In genomic region chr20:46117704-46118467, GRCh38 we compare ENCODE assay signal across 7 cellular contexts. TPM values are rescaled to one million over a fixed set of nuclear protein-coding genes. Genes with fewer than 3 reads are reported as not detected.
A peak's percentile ranks its signal among the peaks of the same experiment; 100 is the strongest.
DNase-seq lines count a peak whose midpoint lies in the region; ATAC-seq and TF ChIP-seq lines count a peak whose summit lies in the region.

Gene CD40 (plus strand): TSS chr20:46118314. CDS start chr20:46118344, 30 bp downstream.

- peak within 1 kb of the TSS; percentile 77 for H2AFZ ChIP-seq in neuronal stem cell (ENCODE audit: low read length)

- peak in 1 of 2 donors; percentile 27 for TF ChIP-seq POLR2A in Peyer's patch (IDR thresholded peaks at IDR 0.05)

- H3K4me1 ChIP-seq in Peyer's patch = peaks cover 0 to 25% (median 2%) of the 10 kb centered on the region in 4 donors
- no peaks in the 10 kb centered on the region for H3K4me1 ChIP-seq in foreskin keratinocyte
- peaks cover 0 to 3% of the 10 kb centered on the region in 2 donors for H3K4me1 ChIP-seq in neuronal stem cell (ENCODE audit: control insufficient read depth in 2 of 2, insufficient read depth in 1 of 2, low read depth in 1 of 2, low read length in 2 of 2)
- H3K4me1 ChIP-seq in stomach smooth muscle (ENCODE audit: control insufficient read depth, insufficient read depth, low read length) = peaks cover 32% of the 10 kb centered on the region

- no peak within 1 kb of the TSS for H4K91ac ChIP-seq in neuronal stem cell (ENCODE audit: low read depth, low read length, poor library complexity)

- no peaks in the 10 kb centered on the region for H3K79me1 ChIP-seq in neuronal stem cell (ENCODE audit: low read depth, low read length)

- peak within 1 kb of the TSS; percentile 70 for H3K9ac ChIP-seq in neuronal stem cell (ENCODE audit: low read depth, low read length, poor library complexity)
- H3K9ac ChIP-seq in stomach smooth muscle (ENCODE audit: low read length in 2 of 2) = peak within 1 kb of the TSS; percentile 75 to 81

- peak within 1 kb of the TSS; percentile 23 for H3K18ac ChIP-seq in neuronal stem cell (ENCODE audit: low read length)

- no peak within 1 kb of the TSS for H2BK120ac ChIP-seq in neuronal stem cell (ENCODE audit: low read depth, low read length)

- no peak within 1 kb of the TSS for H3K4ac ChIP-seq in neuronal stem cell (ENCODE audit: low read length)

- no peaks in the 10 kb centered on the region for H3K9me3 ChIP-seq in Peyer's patch
- H3K9me3 ChIP-seq in neuronal stem cell (replicated peaks in 1 of 2; ENCODE audit: control insufficient read depth in 2 of 2, insufficient read depth in 1 of 2, low read depth in 1 of 2, low read length in 2 of 2) = no peaks in the 10 kb centered on the region
- no peaks in the 10 kb centered on the region for H3K9me3 ChIP-seq in stomach smooth muscle (ENCODE audit: control insufficient read depth in 2 of 2, low read length in 2 of 2)

- no peak within 1 kb of the TSS for H4K8ac ChIP-seq in neuronal stem cell (ENCODE audit: low read depth, low read length)

- H3K27me3 ChIP-seq in Peyer's patch = no peaks in the 10 kb centered on the region
- H3K27me3 ChIP-seq in foreskin keratinocyte = peaks cover 17% of the 10 kb centered on the region
- peaks cover 0 to 53% (median 2%) of the 10 kb centered on the region in 3 experiments for H3K27me3 ChIP-seq in neuronal stem cell (ENCODE audit: control insufficient read depth in 3 of 3, insufficient read depth in 3 of 3, low read depth in 1 of 3, low read length in 3 of 3)
- H3K27me3 ChIP-seq in stomach smooth muscle (ENCODE audit: control insufficient read depth in 1 of 2, insufficient read depth in 2 of 2, low read length in 2 of 2) = no peaks in the 10 kb centered on the region

- H2BK5ac ChIP-seq in neuronal stem cell (ENCODE audit: low read length) = no peak within 1 kb of the TSS

- H3K14ac ChIP-seq in neuronal stem cell (ENCODE audit: low read length) = no peak within 1 kb of the TSS

- peak within 1 kb of the TSS; percentile 29 for H2AK5ac ChIP-seq in neuronal stem cell (ENCODE audit: low read depth, low read length)

- H2BK12ac ChIP-seq in neuronal stem cell (ENCODE audit: low read length) = no peak within 1 kb of the TSS

- H2BK15ac ChIP-seq in neuronal stem cell (ENCODE audit: low read length) = no peak within 1 kb of the TSS

- ATAC-seq in GM18861 (IDR thresholded peaks at IDR 0.05; ENCODE audit: unreplicated experiment) (peak; percentile 54), HG02981 (IDR thresholded peaks at IDR 0.05; ENCODE audit: unreplicated experiment) (peak; percentile 69), foreskin keratinocyte (peak; percentile 86)

- H3K36me3 ChIP-seq in Peyer's patch = no peaks in the 10 kb centered on the region
- peaks cover 0 to 1% of the 10 kb centered on the region in 2 donors for H3K36me3 ChIP-seq in neuronal stem cell (replicated peaks in 1 of 2; ENCODE audit: control insufficient read depth in 2 of 2, insufficient read depth in 2 of 2, low read length in 2 of 2)
- peaks cover 1 to 6% of the 10 kb centered on the region in 2 donors for H3K36me3 ChIP-seq in stomach smooth muscle (ENCODE audit: control insufficient read depth in 2 of 2, insufficient read depth in 2 of 2, low read length in 2 of 2)

- peak within 1 kb of the TSS; percentile 56 to 66 (median 64) for H3K4me3 ChIP-seq in Peyer's patch
- peak within 1 kb of the TSS; percentile 24 to 77 for H3K4me3 ChIP-seq in neuronal stem cell (ENCODE audit: low read length in 2 of 2)
- H3K4me3 ChIP-seq in stomach smooth muscle (ENCODE audit: low read length in 2 of 2) = peak within 1 kb of the TSS; percentile 79 to 84

- peak within 1 kb of the TSS; percentile 66 for H3K4me2 ChIP-seq in neuronal stem cell (ENCODE audit: insufficient read depth, low read length, poor library complexity, severe bottlenecking)

- H3K23ac ChIP-seq in neuronal stem cell (ENCODE audit: low read depth, low read length, poor library complexity) = no peak within 1 kb of the TSS

- DNase-seq in Peyer's patch = peak; percentile 85 to 94 (median 92)
- peak; percentile 61 for DNase-seq in activated gamma-delta T cell treated with Interleukin-2 at 50 U/mL for 16 hours
- peak in 1 of 2 donors; percentile 59 for DNase-seq in foreskin keratinocyte
- DNase-seq in neuronal stem cell (ENCODE audit: low spot score) = peak; percentile 82

- H3K27ac ChIP-seq in Peyer's patch (peak within 1 kb of the TSS; percentile 69 to 95 (median 82)), foreskin keratinocyte (no peak within 1 kb of the TSS), neuronal stem cell (replicated peaks; ENCODE audit: low read length) (no peak within 1 kb of the TSS), stomach smooth muscle (ENCODE audit: low read length) (peak within 1 kb of the TSS; percentile 73)

- no CpG with 5 or more reads among the region's 40 CpGs for WGBS in neuronal stem cell (ENCODE audit: extremely low coverage in 2 of 2, insufficient read length in 2 of 2, insufficient replicate concordance in 1 of 2), 2 donors

- TF ChIP-seq CTCF in Peyer's patch (IDR thresholded peaks at IDR 0.05) (no peak), foreskin keratinocyte (conservative IDR thresholded peaks at IDR 0.05) (no peak)

RNA-seq across cellular contexts. Expression of gene CD40, which starts in this region (rescaled TPM):
- total RNA-seq in Peyer's patch = 10 to 100 TPM in 2 of 4 donors, 1 to 10 TPM in 2; 1.6 to 17.6 (median 9.3) TPM
- total RNA-seq in foreskin keratinocyte = 10.9 and 14.3 TPM in 2 replicates
- polyA plus RNA-seq in foreskin keratinocyte = 14.6 and 20.6 TPM in 2 replicates
- polyA plus RNA-seq in neuronal stem cell (2013, experiment 1 of 2) = 5.5 TPM
- polyA plus RNA-seq in neuronal stem cell (2013, experiment 2 of 2) = 6.2 TPM

Comparison
In these comparisons a context has a peak if more than half of its experiments do, and no peak if none do; other contexts are left out.
1. H3K27ac ChIP-seq: peak in Peyer's patch (4 of 4) and stomach smooth muscle (single experiment); none in foreskin keratinocyte (single experiment) and neuronal stem cell (single experiment).
2. Peak in every context shown above with its lines, with median percentiles within 50 percentile points of each other: ATAC-seq and H3K4me3 ChIP-seq.